ENCODE assay signal across 13 cellular contexts in genomic region chr15:84752195-84752594, GRCh38. TPM values are rescaled to one million over a fixed set of nuclear protein-coding genes. Genes with fewer than 3 reads are reported as not detected.
DNase-seq lines count a peak whose midpoint lies in the region; ATAC-seq, FAIRE-seq and TF ChIP-seq lines count a peak whose summit lies in the region.
"Had no signal": no experiment of that assay in that cellular context is flagged by ENCODE, and none has a peak within 500 bp of the region (broad histone marks: within the 10 kb centered on the region; RNA-seq: fewer than 3 reads in every experiment).

No MANE protein-coding gene starts in this region.

- H3K79me1 ChIP-seq in mesendoderm (ENCODE audit: low read length) = peaks cover 8% of the 10 kb centered on the region

- WGBS in mesendoderm (ENCODE audit: extremely low coverage, insufficient coverage, low lambda C conversion rate) = no CpG with 5 or more reads among the region's 1 CpG

- no peak overlapping the region for H3K4ac ChIP-seq in mesendoderm (ENCODE audit: low read depth, low read length)

- H3K36me3 Mint-ChIP-seq in CD14-positive monocyte (peaks cover 12 to 22% of the 10 kb centered on the region in 2 donors), brain (peaks cover 29% of the 10 kb centered on the region), osteocyte (ENCODE audit: unreplicated experiment) (peaks cover 2% of the 10 kb centered on the region)

- H3K4me2 ChIP-seq in Karpas-422 (ENCODE audit: low read depth, low read length, poor library complexity, severe bottlenecking) = no peak overlapping the region
- H3K4me2 ChIP-seq in mesendoderm (ENCODE audit: low read length) = no peak overlapping the region

- H3K27ac Mint-ChIP-seq in CD14-positive monocyte (peak overlapping the region in 5 of 7 donors; percentile 22 to 72 (median 35)), brain (peak overlapping the region in 3 of 5 experiments; percentile 14 to 57 (median 43)), osteocyte (ENCODE audit: unreplicated experiment) (peak overlapping the region; percentile 75)
- H3K27ac Mint-ChIP-seq: activated CD4-positive, alpha-beta memory T cell treated with anti-CD3 and anti-CD28 coated beads for 36 hours had no signal

- H3K4me3 Mint-ChIP-seq in CD14-positive monocyte (no peak overlapping the region), brain (peak overlapping the region in 4 of 5 experiments; percentile 11 to 44 (median 20)), osteocyte (ENCODE audit: unreplicated experiment) (no peak overlapping the region)
- H3K4me3 Mint-ChIP-seq: activated CD4-positive, alpha-beta memory T cell treated with anti-CD3 and anti-CD28 coated beads for 36 hours had no signal

- H3K9ac ChIP-seq in Karpas-422 (ENCODE audit: low read length) = no peak overlapping the region
- no peak overlapping the region for H3K9ac ChIP-seq in mesendoderm (ENCODE audit: low read length)

- no peak overlapping the region for H3K4me3 ChIP-seq in Karpas-422 (ENCODE audit: low read length)
- no peak overlapping the region for H3K4me3 ChIP-seq in mesendoderm (ENCODE audit: low read length)

- no peaks in the 10 kb centered on the region for H3K27me3 ChIP-seq in Karpas-422 (ENCODE audit: low read length)
- H3K27me3 ChIP-seq in mesendoderm (ENCODE audit: insufficient read depth, low read length, poor library complexity) = no peaks in the 10 kb centered on the region

- H3K27me3 Mint-ChIP-seq in CD14-positive monocyte (ENCODE audit: low read depth in 3 of 3) = no peaks in the 10 kb centered on the region
- peaks cover 4% of the 10 kb centered on the region for H3K27me3 Mint-ChIP-seq in brain
- H3K27me3 Mint-ChIP-seq in osteocyte (ENCODE audit: unreplicated experiment) = no peaks in the 10 kb centered on the region
- H3K27me3 Mint-ChIP-seq: activated CD4-positive, alpha-beta memory T cell treated with anti-CD3 and anti-CD28 coated beads for 36 hours had no signal

- H3K36me3 ChIP-seq in Karpas-422 (ENCODE audit: insufficient read depth, low read length) (0 out of 2 replicates have a peak, but pooled peaks cover 5% of the 10 kb centered on the region), mesendoderm (ENCODE audit: control insufficient read depth, insufficient read depth, low read length) (no peaks in the 10 kb centered on the region)

- H3K27ac ChIP-seq in Karpas-422 (ENCODE audit: low read length) (0 out of 2 replicates have a peak overlapping the region, but pooled peaks have one; percentile 0), mesendoderm (ENCODE audit: low read depth, low read length) (no peak overlapping the region)

- intact Hi-C loops in CD14-positive monocyte (cut with micrococcal nuclease) = no loop called here

- H3K9me3 ChIP-seq in Karpas-422 (ENCODE audit: low read length) = no peaks in the 10 kb centered on the region

- DNase-seq in CD14-positive monocyte (ENCODE audit: low spot score) (no peak), Karpas-422 (no peak), osteocyte (ENCODE audit: extremely low spot score, unreplicated experiment) (no peak), mesendoderm (no peak), D721Med (ENCODE audit: insufficient read length, low spot score) (no peak)
- DNase-seq in stimulated activated CD8-positive, alpha-beta memory T cell treated with anti-CD3 and anti-CD28 coated beads, Interleukin-4, amount 100 ng/mL, for 48 hours = no peak
- DNase-seq: activated CD4-positive, alpha-beta memory T cell treated with anti-CD3 and anti-CD28 coated beads for 36 hours; DMS 273 treated with DMSO at 0.1 percent for 48 hours; MM.1S; NCI-H526 treated with DMSO at 0.1 percent for 48 hours had no signal

- no peak overlapping the region for H4K5ac ChIP-seq in mesendoderm (ENCODE audit: low read length)

- no peak overlapping the region for H2BK15ac ChIP-seq in mesendoderm (replicated peaks; ENCODE audit: low read depth)

- H3K23ac ChIP-seq in mesendoderm (ENCODE audit: low read length) = no peak overlapping the region

- peaks cover 11% of the 10 kb centered on the region for H4K20me1 ChIP-seq in Karpas-422 (ENCODE audit: insufficient read depth, low read depth, low read length)

- H3K18ac ChIP-seq in mesendoderm (ENCODE audit: low read length) = no peak overlapping the region

- H2BK5ac ChIP-seq in mesendoderm (ENCODE audit: low read length) = no peak overlapping the region

- H3K4me1 Mint-ChIP-seq in CD14-positive monocyte (peaks cover 59% of the 10 kb centered on the region), brain (peaks cover 59% of the 10 kb centered on the region), osteocyte (ENCODE audit: unreplicated experiment) (peaks cover 53% of the 10 kb centered on the region)

- peaks cover 33% of the 10 kb centered on the region for H3K4me1 ChIP-seq in Karpas-422 (ENCODE audit: low read length)
- H3K4me1 ChIP-seq in mesendoderm (ENCODE audit: control insufficient read depth, low read depth, low read length) = peaks cover 8% of the 10 kb centered on the region

- no peak overlapping the region for H4K8ac ChIP-seq in mesendoderm (ENCODE audit: low read depth, low read length)

- no peak overlapping the region for H2AK5ac ChIP-seq in mesendoderm (ENCODE audit: low read length)

- no peak for FAIRE-seq in D721Med (lab: Jason Lieb, UNC)
- FAIRE-seq: GM12892 had no signal

- TF ChIP-seq CTCF in CD14-positive monocyte (IDR thresholded peaks at IDR 0.05) (no peak), brain (conservative IDR thresholded peaks at IDR 0.05) (no peak), osteocyte (IDR thresholded peaks at IDR 0.05) (no peak), D721Med (IDR thresholded peaks at IDR 0.05; ENCODE audit: insufficient read depth, missing control alignments) (no peak)

- no peak overlapping the region for H3K56ac ChIP-seq in mesendoderm (ENCODE audit: low read length)

- H2AFZ ChIP-seq in Karpas-422 (ENCODE audit: low read length) = no peak overlapping the region

- no peak for ATAC-seq in HG02763 (IDR thresholded peaks at IDR 0.05; ENCODE audit: unreplicated experiment)

- no peaks in the 10 kb centered on the region for H3K9me2 ChIP-seq in Karpas-422 (replicated peaks; ENCODE audit: insufficient read depth, low read length)

- H3K79me2 ChIP-seq in Karpas-422 (ENCODE audit: low read length) (peaks cover 85% of the 10 kb centered on the region), mesendoderm (ENCODE audit: control insufficient read depth, insufficient read depth, low read length) (peaks cover 75% of the 10 kb centered on the region)

- no peak overlapping the region for H2BK120ac ChIP-seq in mesendoderm (ENCODE audit: low read depth, low read length)

- H3K9me3 Mint-ChIP-seq in CD14-positive monocyte (no peaks in the 10 kb centered on the region), brain (peaks cover 0 to 6% (median 0%) of the 10 kb centered on the region in 5 experiments), osteocyte (ENCODE audit: unreplicated experiment) (no peaks in the 10 kb centered on the region)
- H3K9me3 Mint-ChIP-seq: activated CD4-positive, alpha-beta memory T cell treated with anti-CD3 and anti-CD28 coated beads for 36 hours had no signal

RNA-seq across cellular contexts. Expression of gene ZNF592, which starts 3.8 kb away (rescaled TPM):
- polyA plus RNA-seq in CD14-positive monocyte (1 to 10 TPM; 2.8 to 5.0 TPM), brain (ENCODE audit: insufficient read depth, low read depth, low replicate concordance) (19.9 TPM)
- total RNA-seq in Karpas-422 (2014; rRNA removed; shearing (Covaris generic); ENCODE audit: low replicate concordance) = 15.5 and 18.0 TPM in 2 replicates
- total RNA-seq in osteocyte = 30.1 and 31.0 TPM in 2 replicates
- 22.7 TPM for polyA plus RNA-seq in mesendoderm (2013, experiment 1 of 2)
- polyA plus RNA-seq in mesendoderm (2013, experiment 2 of 2) = 22.5 TPM

RNA-seq across cellular contexts. Expression of gene SEC11A, which starts 36.3 kb away (rescaled TPM):
- 100 to 1,000 TPM; 154 to 166 TPM for polyA plus RNA-seq in CD14-positive monocyte
- total RNA-seq in Karpas-422 (2014; rRNA removed; shearing (Covaris generic); ENCODE audit: low replicate concordance) = 82.3 and 116 TPM in 2 replicates
- 143 TPM for polyA plus RNA-seq in brain (ENCODE audit: insufficient read depth, low read depth, low replicate concordance)
- total RNA-seq in osteocyte = 201 and 202 TPM in 2 replicates
- 222 TPM for polyA plus RNA-seq in mesendoderm (2013, experiment 1 of 2)
- 222 TPM for polyA plus RNA-seq in mesendoderm (2013, experiment 2 of 2)

Comparison
In these comparisons a context has a peak if more than half of its experiments do, and no peak if none do; other contexts are left out.
1. H3K4me3 Mint-ChIP-seq: peak in brain (4 of 5); none in CD14-positive monocyte (0 of 2) and osteocyte (single experiment).
2. Peak in every context shown above with its lines, with median percentiles within 50 percentile points of each other: H3K27ac Mint-ChIP-seq.